ENCODE assay signal across 18 cellular contexts in the genomic region with DNA sequence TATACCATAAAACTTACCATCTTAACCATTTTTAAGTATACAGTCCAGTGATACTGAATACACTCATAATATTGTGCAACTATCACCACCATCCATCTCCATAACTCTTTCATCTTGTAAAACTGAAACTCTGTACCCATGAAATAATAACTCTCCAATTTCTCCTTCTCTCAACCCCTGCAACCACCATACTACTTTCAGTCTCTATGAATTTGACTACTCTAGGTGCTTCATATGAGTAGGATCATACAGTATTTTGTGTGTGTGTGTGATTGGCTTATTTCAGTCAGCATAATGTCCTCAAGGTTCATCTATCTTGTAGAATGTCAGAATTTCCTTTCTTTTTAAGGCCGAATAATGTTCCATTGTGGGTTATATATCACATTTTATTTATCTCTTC. TPM values are rescaled to one million over a fixed set of nuclear protein-coding genes. Genes with fewer than 3 reads are reported as not detected.
DNase-seq lines count a peak whose midpoint lies in the region; ATAC-seq and TF ChIP-seq lines count a peak whose summit lies in the region.
"Had no signal": no experiment of that assay in that cellular context is flagged by ENCODE, and none has a peak within 500 bp of the region (broad histone marks: within the 10 kb centered on the region; RNA-seq: fewer than 3 reads in every experiment).

No MANE protein-coding gene starts in this region.

- H3K4me3 Mint-ChIP-seq in activated naive CD8-positive, alpha-beta T cell treated with anti-CD3 and anti-CD28 coated beads, Interleukin-2, amount 50 U/mL, for 24 hours: no peak overlapping the region
- no peak overlapping the region for H3K4me3 Mint-ChIP-seq in activated naive CD8-positive, alpha-beta T cell treated with anti-CD3 and anti-CD28 coated beads for 36 hours
- H3K4me3 Mint-ChIP-seq: B cell; CD4-positive, alpha-beta T cell; CD8-positive, alpha-beta T cell had no signal

- H3K9me3 Mint-ChIP-seq in activated naive CD8-positive, alpha-beta T cell treated with anti-CD3 and anti-CD28 coated beads, Interleukin-2, amount 50 U/mL, for 24 hours: no peaks in the 10 kb centered on the region
- H3K9me3 Mint-ChIP-seq in activated naive CD8-positive, alpha-beta T cell treated with anti-CD3 and anti-CD28 coated beads for 36 hours: no peaks in the 10 kb centered on the region
- H3K9me3 Mint-ChIP-seq: CD4-positive, alpha-beta T cell; CD8-positive, alpha-beta T cell had no signal

- H3K27me3 Mint-ChIP-seq in activated naive CD8-positive, alpha-beta T cell treated with anti-CD3 and anti-CD28 coated beads, Interleukin-2, amount 50 U/mL, for 24 hours: no peaks in the 10 kb centered on the region
- H3K27me3 Mint-ChIP-seq in activated naive CD8-positive, alpha-beta T cell treated with anti-CD3 and anti-CD28 coated beads for 36 hours: no peaks in the 10 kb centered on the region

- intact Hi-C loops in thyroid gland (cut with DNase I): no loop called here

- no peak overlapping the region for H3K4me3 ChIP-seq in thyroid gland (replicated peaks in 1 of 3)
- H3K4me3 ChIP-seq: A549; BLaER1 treated with 17β-estradiol and CSF1 and Interleukin-3, amounts not matched to agents 10 nM and 100 nM had no signal

- no peak for DNase-seq in activated naive CD8-positive, alpha-beta T cell treated with anti-CD3 and anti-CD28 coated beads, Interleukin-2, amount 50 U/mL, for 24 hours
- no peak for DNase-seq in activated naive CD8-positive, alpha-beta T cell treated with anti-CD3 and anti-CD28 coated beads for 36 hours
- no peak for DNase-seq in stimulated activated naive CD8-positive, alpha-beta T cell treated with anti-CD3 and anti-CD28 coated beads, Interleukin-15, Interleukin-2, amounts not matched to agents 100 U/mL and 50 U/mL, for 24 hours
- no peak for DNase-seq in thyroid gland
- DNase-seq: AML-193; Caco-2; Calu3; CD4-positive, alpha-beta T cell; CD8-positive, alpha-beta T cell; DMS79 treated with DMSO at 0.1 percent for 48 hours; GF-D8 had no signal

- no peaks in the 10 kb centered on the region for H3K9me3 ChIP-seq in thyroid gland
- H3K9me3 ChIP-seq: A549; BLaER1 treated with 17β-estradiol and CSF1 and Interleukin-3, amounts not matched to agents 10 nM and 100 nM; Caco-2 had no signal

- no peak for TF ChIP-seq POLR2A in thyroid gland (IDR thresholded peaks at IDR 0.05)

- H3K27me3 ChIP-seq in thyroid gland: no peaks in the 10 kb centered on the region
- H3K27me3 ChIP-seq: BLaER1 treated with 17β-estradiol and CSF1 and Interleukin-3, amounts not matched to agents 10 nM and 100 nM had no signal

- H3K4me1 Mint-ChIP-seq in activated naive CD8-positive, alpha-beta T cell treated with anti-CD3 and anti-CD28 coated beads, Interleukin-2, amount 50 U/mL, for 24 hours: no peaks in the 10 kb centered on the region
- no peaks in the 10 kb centered on the region for H3K4me1 Mint-ChIP-seq in activated naive CD8-positive, alpha-beta T cell treated with anti-CD3 and anti-CD28 coated beads for 36 hours
- H3K4me1 Mint-ChIP-seq: B cell had no signal

- H3K27ac Mint-ChIP-seq in activated naive CD8-positive, alpha-beta T cell treated with anti-CD3 and anti-CD28 coated beads, Interleukin-2, amount 50 U/mL, for 24 hours: no peak overlapping the region
- no peak overlapping the region for H3K27ac Mint-ChIP-seq in activated naive CD8-positive, alpha-beta T cell treated with anti-CD3 and anti-CD28 coated beads for 36 hours
- H3K27ac Mint-ChIP-seq: B cell; CD4-positive, alpha-beta T cell; CD8-positive, alpha-beta T cell had no signal

- no peaks in the 10 kb centered on the region for H3K36me3 ChIP-seq in thyroid gland
- H3K36me3 ChIP-seq: BLaER1 treated with 17β-estradiol and CSF1 and Interleukin-3, amounts not matched to agents 10 nM and 100 nM had no signal

- H3K27ac ChIP-seq in thyroid gland: no peak overlapping the region
- H3K27ac ChIP-seq: 22Rv1; A549; BLaER1 treated with 17β-estradiol and CSF1 and Interleukin-3, amounts not matched to agents 10 nM and 100 nM; C4-2B had no signal

- WGBS in thyroid gland, 2 donors: 93 to 98% methylated on average over 1 of the region's 1 CpG

- peak; percentile 24 for ATAC-seq in activated naive CD8-positive, alpha-beta T cell treated with anti-CD3 and anti-CD28 coated beads, Interleukin-2, amount 50 U/mL, for 24 hours
- ATAC-seq in stimulated activated naive CD8-positive, alpha-beta T cell treated with anti-CD3 and anti-CD28 coated beads, Interleukin-15, Interleukin-2, amounts not matched to agents 100 U/mL and 50 U/mL, for 24 hours: peak; percentile 32
- ATAC-seq in GM21786 (IDR thresholded peaks at IDR 0.05; ENCODE audit: unreplicated experiment): no peak
- ATAC-seq: A549; CD8-positive, alpha-beta T cell had no signal

- no peaks in the 10 kb centered on the region for H3K4me1 ChIP-seq in thyroid gland
- H3K4me1 ChIP-seq: A549; BLaER1 treated with 17β-estradiol and CSF1 and Interleukin-3, amounts not matched to agents 10 nM and 100 nM; Caco-2 had no signal

- H3K36me3 Mint-ChIP-seq in activated naive CD8-positive, alpha-beta T cell treated with anti-CD3 and anti-CD28 coated beads, Interleukin-2, amount 50 U/mL, for 24 hours (ENCODE audit: low read depth): no peaks in the 10 kb centered on the region
- H3K36me3 Mint-ChIP-seq in activated naive CD8-positive, alpha-beta T cell treated with anti-CD3 and anti-CD28 coated beads for 36 hours: no peaks in the 10 kb centered on the region
- H3K36me3 Mint-ChIP-seq: CD8-positive, alpha-beta T cell had no signal

- no peak for TF ChIP-seq CTCF in thyroid gland (IDR thresholded peaks at IDR 0.05)

RNA-seq across cellular contexts. Expression of a gene that starts 17.7 kb away (rescaled TPM):
- total RNA-seq in activated naive CD8-positive, alpha-beta T cell treated with anti-CD3 and anti-CD28 coated beads for 36 hours: not detected
- not detected for total RNA-seq in thyroid gland
- total RNA-seq: A172; B cell; Caco-2; Calu3; CD4-positive, alpha-beta T cell; CD8-positive, alpha-beta T cell had no signal

RNA-seq across cellular contexts. Expression of a gene that starts 33.6 kb away (rescaled TPM):
- not detected for total RNA-seq in activated naive CD8-positive, alpha-beta T cell treated with anti-CD3 and anti-CD28 coated beads for 36 hours
- 1 to 10 TPM in 3 of 4 donors, under 1 TPM in 1; 0.81 to 2.8 (median 1.5) TPM for total RNA-seq in thyroid gland
- total RNA-seq: A172; B cell; Calu3; CD4-positive, alpha-beta T cell; CD8-positive, alpha-beta T cell had no signal
